In genomic region chr4:87924146-87924545, GRCh38 we compare ENCODE assay signal across 2 cellular contexts.
TF ChIP-seq lines count a peak whose summit lies in the region.

No MANE protein-coding gene starts in this region.

TF ChIP-seq in GM23338, 12 proteins besides CTCF, POLR2A, EP300 and RAD21:
- TF ChIP-seq POLR2AphosphoS5 (IDR thresholded peaks at IDR 0.05; ENCODE audit: low read depth): peak; percentile 63

TF ChIP-seq in H1, 55 proteins besides CTCF, POLR2A, EP300 and RAD21:
- peak; percentile 19; the same call in 1 of the 2 replicates for TF ChIP-seq POLR2AphosphoS5 (IDR thresholded peaks at IDR 0.05; ENCODE audit: low read depth, low read length)
TF ChIP-seq in H1: peak in this region for 1; not testable (repeated sequence) for 54.
